Comparison of ENCODE assay signal across 20 cellular contexts in genomic region chr6:170092826-170093225, GRCh38.
A peak's percentile ranks its signal among the peaks of the same experiment; 100 is the strongest.
DNase-seq lines count a peak whose midpoint lies in the region; ATAC-seq and TF ChIP-seq lines count a peak whose summit lies in the region.
"Had no signal": no experiment of that assay in that cellular context is flagged by ENCODE, and none has a peak within 500 bp of the region (broad histone marks: within the 10 kb centered on the region; RNA-seq: fewer than 3 reads in every experiment).

No MANE protein-coding gene starts in this region.

- H3K27me3 Mint-ChIP-seq in chondrocyte (ENCODE audit: low read depth) (peaks cover 22% of the 10 kb centered on the region), HFFc6 (ENCODE audit: insufficient read depth) (peaks cover 1% of the 10 kb centered on the region; the same call in 1 of the 2 replicates)

- TF ChIP-seq POLR2A in sigmoid colon (IDR thresholded peaks at IDR 0.05), result no peak

- ATAC-seq in GM21786 (IDR thresholded peaks at IDR 0.05; ENCODE audit: unreplicated experiment), result no peak
- ATAC-seq: PC-3 had no signal

- H3K4me1 Mint-ChIP-seq in chondrocyte (ENCODE audit: low read depth) (peaks cover 11% of the 10 kb centered on the region), HFFc6 (ENCODE audit: low read depth) (no peaks in the 10 kb centered on the region)

- no peak for TF ChIP-seq CTCF in right atrium auricular region (IDR thresholded peaks at IDR 0.05)
- no peak for TF ChIP-seq CTCF in chondrocyte (IDR thresholded peaks at IDR 0.05)
- TF ChIP-seq CTCF in sigmoid colon (IDR thresholded peaks at IDR 0.05), result no peak
- no peak for TF ChIP-seq CTCF in HFFc6 (IDR thresholded peaks at IDR 0.05)

- no peak overlapping the region for H3K4me3 ChIP-seq in right atrium auricular region
- H3K4me3 ChIP-seq in sigmoid colon, result no peak overlapping the region
- H3K4me3 ChIP-seq: HAP-1 had no signal

- intact Hi-C loops in cardiac septum (cut with DNase I), result no loop called here
- intact Hi-C loops in sigmoid colon (cut with DNase I), result no loop called here

- H3K4me1 ChIP-seq in right atrium auricular region, result peaks cover 0 to 20% of the 10 kb centered on the region in 2 donors
- H3K4me1 ChIP-seq in sigmoid colon, result peaks cover 0 to 13% (median 0%) of the 10 kb centered on the region in 4 donors
- H3K4me1 ChIP-seq: HAP-1 had no signal

- H3K27ac ChIP-seq in right atrium auricular region, result no peak overlapping the region
- no peak overlapping the region for H3K27ac ChIP-seq in sigmoid colon
- H3K27ac ChIP-seq: RWPE1 had no signal

- H3K36me3 ChIP-seq in right atrium auricular region, result no peaks in the 10 kb centered on the region
- H3K36me3 ChIP-seq in sigmoid colon, result no peaks in the 10 kb centered on the region
- H3K36me3 ChIP-seq: BE2C, HAP-1 had no signal

- WGBS in sigmoid colon, 2 donors, result 77 to 78% methylated on average over 15 of the region's 15 CpGs

- no peaks in the 10 kb centered on the region for H3K9me3 Mint-ChIP-seq in chondrocyte (ENCODE audit: low read depth)
- H3K9me3 Mint-ChIP-seq in HFFc6, result peaks cover 54% of the 10 kb centered on the region
- H3K9me3 Mint-ChIP-seq: IgD-negative memory B cell had no signal

- H3K27me3 ChIP-seq in right atrium auricular region (no peaks in the 10 kb centered on the region), sigmoid colon (no peaks in the 10 kb centered on the region)
- H3K27me3 ChIP-seq: BE2C had no signal

- H3K36me3 Mint-ChIP-seq in chondrocyte (ENCODE audit: low read depth) (no peaks in the 10 kb centered on the region), HFFc6 (ENCODE audit: low read depth) (0 out of 2 replicates have a peak, but pooled peaks cover 2% of the 10 kb centered on the region)
- H3K36me3 Mint-ChIP-seq: IgD-negative memory B cell had no signal

- TF ChIP-seq EP300 in sigmoid colon (IDR thresholded peaks at IDR 0.05), result no peak

- H3K4me3 Mint-ChIP-seq in chondrocyte (ENCODE audit: unreplicated experiment) (no peak overlapping the region), HFFc6 (no peak overlapping the region)
- H3K4me3 Mint-ChIP-seq: CD8-positive, alpha-beta memory T cell; IgD-negative memory B cell had no signal

- H3K27ac Mint-ChIP-seq in chondrocyte (ENCODE audit: unreplicated experiment) (no peak overlapping the region), HFFc6 (no peak overlapping the region)
- H3K27ac Mint-ChIP-seq: IgD-negative memory B cell had no signal

- no peaks in the 10 kb centered on the region for H3K9me3 ChIP-seq in right atrium auricular region
- H3K9me3 ChIP-seq in sigmoid colon, result no peaks in the 10 kb centered on the region
- H3K9me3 ChIP-seq: BE2C, HAP-1 had no signal

- DNase-seq in cardiac septum (ENCODE audit: low spot score) (peak; percentile 22), right atrium auricular region (ENCODE audit: low spot score) (no peak), chondrocyte (ENCODE audit: low spot score) (peak; percentile 25), mesenteric fat pad (ENCODE audit: low spot score) (peak; percentile 51), sigmoid colon (peak; percentile 34), HFFc6 (no peak), SK-N-DZ (ENCODE audit: low spot score) (no peak)
- DNase-seq: BE2C, DMS79, NCI-H1417, NCI-H187 treated with DMSO at 0.1 percent for 48 hours, NCI-H2171, NCI-H446 treated with DMSO at 0.1 percent for 48 hours, NCI-H748 treated with DMSO at 0.1 percent for 48 hours, PC-3 had no signal

Comparison
In these comparisons a context has a peak if more than half of its experiments do, and no peak if none do; other contexts are left out.
1. DNase-seq: peak in cardiac septum (single experiment), chondrocyte (single experiment), mesenteric fat pad (single experiment) and sigmoid colon (single experiment); none in right atrium auricular region (single experiment), HFFc6 (single experiment) and SK-N-DZ (single experiment).